In genomic region chr17:1625507-1626080, GRCh38 we compare ENCODE assay signal across 1 cellular context.
TF ChIP-seq lines count a peak whose summit lies in the region.

No MANE protein-coding gene starts in this region.

TF ChIP-seq in GM23338, 12 proteins besides CTCF, POLR2A, EP300 and RAD21:
- TF ChIP-seq STAT1 (IDR thresholded peaks at IDR 0.05; ENCODE audit: unreplicated experiment) = no peak
- TF ChIP-seq ETS1 (IDR thresholded peaks at IDR 0.05) = no peak
- no peak for TF ChIP-seq POLR2AphosphoS5 (IDR thresholded peaks at IDR 0.05; ENCODE audit: low read depth)
- TF ChIP-seq JUNB (IDR thresholded peaks at IDR 0.05; ENCODE audit: unreplicated experiment) = no peak
- no peak for TF ChIP-seq REST (IDR thresholded peaks at IDR 0.05; ENCODE audit: unreplicated experiment)
- TF ChIP-seq EZH2 (IDR thresholded peaks at IDR 0.05; ENCODE audit: low read depth, unreplicated experiment) = no peak
